In genomic region chr1:179742717-179743678, GRCh38 we compare ENCODE assay signal across 8 cellular contexts. TPM values are rescaled to one million over a fixed set of nuclear protein-coding genes. Genes with fewer than 3 reads are reported as not detected.
DNase-seq lines count a peak whose midpoint lies in the region; ATAC-seq, FAIRE-seq and TF ChIP-seq lines count a peak whose summit lies in the region.

FAM163A (plus strand) TSS chr1:179743291; CDS start chr1:179813098, 69,807 bp downstream.

- no peak within 1 kb of the TSS for H3K23ac ChIP-seq in mesenchymal stem cell (ENCODE audit: low read length in 2 of 2)

- in situ Hi-C loops in astrocyte of the cerebellum (cut with HindIII; ENCODE audit: low sequenced_read_pairs) = no loop called here

- H2AK5ac ChIP-seq in mesenchymal stem cell (ENCODE audit: low read length, severe bottlenecking) = no peak within 1 kb of the TSS

- no peak within 1 kb of the TSS for H3K18ac ChIP-seq in mesenchymal stem cell (ENCODE audit: low read depth in 1 of 2, low read length in 2 of 2)

- DNase-seq in stimulated activated CD4-positive, alpha-beta T cell treated with anti-CD3 and anti-CD28 coated beads, Interleukin-15, amount 100 ng/mL, for 24 hours = peak; percentile 46
- DNase-seq in stimulated activated CD4-positive, alpha-beta T cell treated with anti-CD3 and anti-CD28 coated beads, Interleukin-4, amount 100 ng/mL, for 4 hours = no peak
- DNase-seq in astrocyte of the cerebellum (ENCODE audit: low read depth) (no peak), mesenchymal stem cell (no peak), urothelium cell line (ENCODE audit: low spot score) (peak; percentile 42), kidney tubule cell (ENCODE audit: low spot score) (no peak)

- H2BK120ac ChIP-seq in mesenchymal stem cell (ENCODE audit: low read depth, low read length) = no peak within 1 kb of the TSS

- H3K4me2 ChIP-seq in mesenchymal stem cell (ENCODE audit: low read length, poor library complexity, severe bottlenecking) = peak within 1 kb of the TSS; percentile 63

- H2BK12ac ChIP-seq in mesenchymal stem cell (ENCODE audit: low read length in 2 of 2) = no peak within 1 kb of the TSS

- no peaks in the 10 kb centered on the region for H3K79me1 ChIP-seq in mesenchymal stem cell (replicated peaks; ENCODE audit: low read length, poor library complexity, severe bottlenecking)

- H3K27ac ChIP-seq in mesenchymal stem cell (ENCODE audit: low read length, poor library complexity, severe bottlenecking) = no peak within 1 kb of the TSS

- H2BK5ac ChIP-seq in mesenchymal stem cell (ENCODE audit: low read depth, low read length, poor library complexity, severe bottlenecking) = no peak within 1 kb of the TSS

- no peak for FAIRE-seq in urothelium cell line (lab: Jason Lieb, UNC)

- H2AFZ ChIP-seq in mesenchymal stem cell (ENCODE audit: low read depth, low read length) = no peak within 1 kb of the TSS

- TF ChIP-seq CTCF in astrocyte of the cerebellum (IDR thresholded peaks at IDR 0.05; ENCODE audit: low read depth, low read length, missing control alignments) = no peak

- H3K4me1 ChIP-seq in mesenchymal stem cell (ENCODE audit: control insufficient read depth, insufficient read depth, low read depth, low read length) = peaks cover 17% of the 10 kb centered on the region

- WGBS in mesenchymal stem cell = 3% methylated on average over 61 of the region's 92 CpGs

- H4K91ac ChIP-seq in mesenchymal stem cell (ENCODE audit: low read length) = no peak within 1 kb of the TSS

- no peaks in the 10 kb centered on the region for H3K36me3 ChIP-seq in mesenchymal stem cell (ENCODE audit: control insufficient read depth in 1 of 2, insufficient read depth in 2 of 2, low read depth in 1 of 2, low read length in 2 of 2)

- peaks cover 10% of the 10 kb centered on the region for H3K9me3 ChIP-seq in mesenchymal stem cell (ENCODE audit: control insufficient read depth, low read length)

- H4K8ac ChIP-seq in mesenchymal stem cell (ENCODE audit: low read length) = no peak within 1 kb of the TSS

- no peak within 1 kb of the TSS for H3K9ac ChIP-seq in mesenchymal stem cell (ENCODE audit: low read length)

- H3K14ac ChIP-seq in mesenchymal stem cell (ENCODE audit: low read length in 2 of 2) = no peak within 1 kb of the TSS

- peak within 1 kb of the TSS; percentile 23 for H3K4me3 ChIP-seq in astrocyte of the cerebellum (ENCODE audit: low read depth, low read length)
- peak within 1 kb of the TSS; percentile 13 to 22 for H3K4me3 ChIP-seq in mesenchymal stem cell (ENCODE audit: insufficient read depth in 1 of 2, low read depth in 1 of 2, low read length in 2 of 2)

- ATAC-seq in GM21526 (IDR thresholded peaks at IDR 0.05; ENCODE audit: low FRiP score, unreplicated experiment) = no peak
- ATAC-seq in HG03095 (IDR thresholded peaks at IDR 0.05; ENCODE audit: unreplicated experiment) = no peak

- H3K27me3 ChIP-seq in mesenchymal stem cell (ENCODE audit: control insufficient read depth in 1 of 2, insufficient read depth in 1 of 2, low read length in 2 of 2) = peaks cover 64 to 85% of the 10 kb centered on the region in 2 experiments

- no peak within 1 kb of the TSS for H3K4ac ChIP-seq in mesenchymal stem cell (ENCODE audit: low read depth in 1 of 2, low read length in 2 of 2)

- no peak within 1 kb of the TSS for H2BK15ac ChIP-seq in mesenchymal stem cell (ENCODE audit: low read depth, poor library complexity, severe bottlenecking)

RNA-seq across cellular contexts. Expression of gene FAM163A, which starts in this region (rescaled TPM):
- polyA plus RNA-seq in mesenchymal stem cell (2013, experiment 1 of 2) = 0.01 TPM
- not detected for polyA plus RNA-seq in mesenchymal stem cell (2013, experiment 2 of 2)

Comparison
In these comparisons a context has a peak if more than half of its experiments do, and no peak if none do; other contexts are left out.
1. DNase-seq: peak in stimulated activated CD4-positive, alpha-beta T cell treated with anti-CD3 and anti-CD28 coated beads, Interleukin-15, amount 100 ng/mL, for 24 hours (single experiment) and urothelium cell line (single experiment); none in stimulated activated CD4-positive, alpha-beta T cell treated with anti-CD3 and anti-CD28 coated beads, Interleukin-4, amount 100 ng/mL, for 4 hours (0 of 2), astrocyte of the cerebellum (single experiment), mesenchymal stem cell (single experiment) and kidney tubule cell (single experiment).